1 cellular context compared by ENCODE assay signal in the genomic region with DNA sequence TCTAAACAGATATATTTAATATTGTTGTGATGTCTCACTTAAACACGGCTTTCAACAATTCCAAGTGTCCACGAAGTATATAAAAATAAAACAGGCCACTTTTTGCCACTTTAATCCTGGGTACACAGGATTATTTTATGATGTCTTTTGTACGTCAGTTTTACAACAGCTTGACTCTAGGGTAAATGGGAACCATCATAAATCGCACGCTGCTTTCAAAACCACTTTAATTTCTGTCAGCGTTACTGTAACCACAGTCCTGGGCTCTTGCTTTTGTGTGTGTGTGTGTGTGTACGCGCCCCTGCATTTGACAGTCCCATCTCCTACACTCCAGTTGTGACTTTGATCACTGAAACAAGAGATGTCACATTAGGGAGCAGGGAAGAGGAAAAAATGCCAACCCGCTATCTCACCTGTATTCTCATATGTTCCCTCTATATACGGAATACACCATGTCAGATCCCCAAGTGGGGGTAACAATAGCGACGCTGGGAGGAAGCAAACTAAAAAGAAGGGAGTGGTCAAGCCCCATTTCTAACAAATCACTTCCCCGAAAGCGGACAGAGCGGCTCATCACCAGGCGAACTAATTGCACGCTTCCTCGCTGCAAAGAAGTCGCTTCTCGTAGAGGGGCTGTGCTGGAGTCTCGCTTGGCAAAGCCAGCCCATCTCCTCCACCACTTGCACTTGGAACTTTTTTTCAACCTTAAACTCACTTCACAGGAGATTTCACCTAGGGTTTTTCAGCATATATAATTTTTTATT.
TF ChIP-seq lines count a peak whose summit lies in the region.

No MANE protein-coding gene starts in this region.

TF ChIP-seq in SK-N-SH, 30 proteins besides CTCF, POLR2A, EP300 and RAD21 (continued from another document):
- TF ChIP-seq, protein P1, sequence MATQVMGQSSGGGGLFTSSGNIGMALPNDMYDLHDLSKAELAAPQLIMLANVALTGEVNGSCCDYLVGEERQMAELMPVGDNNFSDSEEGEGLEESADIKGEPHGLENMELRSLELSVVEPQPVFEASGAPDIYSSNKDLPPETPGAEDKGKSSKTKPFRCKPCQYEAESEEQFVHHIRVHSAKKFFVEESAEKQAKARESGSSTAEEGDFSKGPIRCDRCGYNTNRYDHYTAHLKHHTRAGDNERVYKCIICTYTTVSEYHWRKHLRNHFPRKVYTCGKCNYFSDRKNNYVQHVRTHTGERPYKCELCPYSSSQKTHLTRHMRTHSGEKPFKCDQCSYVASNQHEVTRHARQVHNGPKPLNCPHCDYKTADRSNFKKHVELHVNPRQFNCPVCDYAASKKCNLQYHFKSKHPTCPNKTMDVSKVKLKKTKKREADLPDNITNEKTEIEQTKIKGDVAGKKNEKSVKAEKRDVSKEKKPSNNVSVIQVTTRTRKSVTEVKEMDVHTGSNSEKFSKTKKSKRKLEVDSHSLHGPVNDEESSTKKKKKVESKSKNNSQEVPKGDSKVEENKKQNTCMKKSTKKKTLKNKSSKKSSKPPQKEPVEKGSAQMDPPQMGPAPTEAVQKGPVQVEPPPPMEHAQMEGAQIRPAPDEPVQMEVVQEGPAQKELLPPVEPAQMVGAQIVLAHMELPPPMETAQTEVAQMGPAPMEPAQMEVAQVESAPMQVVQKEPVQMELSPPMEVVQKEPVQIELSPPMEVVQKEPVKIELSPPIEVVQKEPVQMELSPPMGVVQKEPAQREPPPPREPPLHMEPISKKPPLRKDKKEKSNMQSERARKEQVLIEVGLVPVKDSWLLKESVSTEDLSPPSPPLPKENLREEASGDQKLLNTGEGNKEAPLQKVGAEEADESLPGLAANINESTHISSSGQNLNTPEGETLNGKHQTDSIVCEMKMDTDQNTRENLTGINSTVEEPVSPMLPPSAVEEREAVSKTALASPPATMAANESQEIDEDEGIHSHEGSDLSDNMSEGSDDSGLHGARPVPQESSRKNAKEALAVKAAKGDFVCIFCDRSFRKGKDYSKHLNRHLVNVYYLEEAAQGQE (IDR thresholded peaks at IDR 0.05; ENCODE audit: low read depth, low read length): no peak
- no peak for TF ChIP-seq TCF12 (IDR thresholded peaks at IDR 0.05)
- no peak for TF ChIP-seq FOSL2 (IDR thresholded peaks at IDR 0.05; ENCODE audit: borderline replicate concordance, low read depth)
- TF ChIP-seq, protein P2, sequence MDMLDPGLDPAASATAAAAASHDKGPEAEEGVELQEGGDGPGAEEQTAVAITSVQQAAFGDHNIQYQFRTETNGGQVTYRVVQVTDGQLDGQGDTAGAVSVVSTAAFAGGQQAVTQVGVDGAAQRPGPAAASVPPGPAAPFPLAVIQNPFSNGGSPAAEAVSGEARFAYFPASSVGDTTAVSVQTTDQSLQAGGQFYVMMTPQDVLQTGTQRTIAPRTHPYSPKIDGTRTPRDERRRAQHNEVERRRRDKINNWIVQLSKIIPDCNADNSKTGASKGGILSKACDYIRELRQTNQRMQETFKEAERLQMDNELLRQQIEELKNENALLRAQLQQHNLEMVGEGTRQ (IDR thresholded peaks at IDR 0.05; ENCODE audit: borderline replicate concordance, low read depth, low read length): no peak
- TF ChIP-seq IRF3 (IDR thresholded peaks at IDR 0.05; ENCODE audit: low read depth, low read length): no peak
- no peak for TF ChIP-seq POLR2AphosphoS5 (IDR thresholded peaks at IDR 0.05; ENCODE audit: low read depth, low read length)
- TF ChIP-seq SMC3 (IDR thresholded peaks at IDR 0.05; ENCODE audit: low read depth, low read length): no peak
- TF ChIP-seq MXI1 (IDR thresholded peaks at IDR 0.05; ENCODE audit: low read depth, low read length): no peak
- no peak for TF ChIP-seq SIN3A (IDR thresholded peaks at IDR 0.05; ENCODE audit: borderline replicate concordance, low read depth, low read length)
- no peak for TF ChIP-seq JUND (IDR thresholded peaks at IDR 0.05)
- TF ChIP-seq RCOR1 (IDR thresholded peaks at IDR 0.05; ENCODE audit: low read length): no peak
- TF ChIP-seq RFX5 (IDR thresholded peaks at IDR 0.05; ENCODE audit: low read length): no peak
- TF ChIP-seq, protein P3, sequence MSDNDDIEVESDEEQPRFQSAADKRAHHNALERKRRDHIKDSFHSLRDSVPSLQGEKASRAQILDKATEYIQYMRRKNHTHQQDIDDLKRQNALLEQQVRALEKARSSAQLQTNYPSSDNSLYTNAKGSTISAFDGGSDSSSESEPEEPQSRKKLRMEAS (IDR thresholded peaks at IDR 0.05; ENCODE audit: low read depth): no peak
- no peak for TF ChIP-seq PBX3 (IDR thresholded peaks at IDR 0.05)
- TF ChIP-seq GABPA (IDR thresholded peaks at IDR 0.05; ENCODE audit: low read depth): no peak
- no peak for TF ChIP-seq EZH2phosphoT487 (IDR thresholded peaks at IDR 0.05; ENCODE audit: borderline replicate concordance, low read depth)
- TF ChIP-seq RXRA (IDR thresholded peaks at IDR 0.05; ENCODE audit: borderline replicate concordance, low read depth): no peak
- no peak for TF ChIP-seq GATA2 (CRISPR knock-in tag; IDR thresholded peaks at IDR 0.05)
- no peak for TF ChIP-seq TEAD4 (IDR thresholded peaks at IDR 0.05; ENCODE audit: borderline replicate concordance, insufficient read depth)
